In genomic region chr13:107275945-107276614, GRCh38 we compare ENCODE assay signal across 1 cellular context.
TF ChIP-seq lines count a peak whose summit lies in the region.

No MANE protein-coding gene starts in this region.

TF ChIP-seq in WTC11, 78 proteins besides CTCF, POLR2A, EP300 and RAD21 (continued from another document):
- TF ChIP-seq JAZF1 (CRISPR knock-in tag; IDR thresholded peaks at IDR 0.05) (no peak), TEAD4 (CRISPR knock-in tag; IDR thresholded peaks at IDR 0.05) (no peak), E2F1 (CRISPR knock-in tag; IDR thresholded peaks at IDR 0.05) (no peak), SMAD3 (CRISPR knock-in tag; IDR thresholded peaks at IDR 0.05; ENCODE audit: borderline replicate concordance) (no peak), PRRX2 (CRISPR knock-in tag; IDR thresholded peaks at IDR 0.05) (no peak), MYBL2 (CRISPR knock-in tag; IDR thresholded peaks at IDR 0.05) (no peak), ZNF281 (CRISPR knock-in tag; IDR thresholded peaks at IDR 0.05) (no peak), ZNF512 (CRISPR knock-in tag; IDR thresholded peaks at IDR 0.05; ENCODE audit: borderline replicate concordance) (no peak)
